ENCODE assay signal across 19 cellular contexts in genomic region chr14:32985881-32986280, GRCh38. TPM values are rescaled to one million over a fixed set of nuclear protein-coding genes. Genes with fewer than 3 reads are reported as not detected.
DNase-seq lines count a peak whose midpoint lies in the region; ATAC-seq and TF ChIP-seq lines count a peak whose summit lies in the region.
"Had no signal": no experiment of that assay in that cellular context is flagged by ENCODE, and none has a peak within 500 bp of the region (broad histone marks: within the 10 kb centered on the region; RNA-seq: fewer than 3 reads in every experiment).

No MANE protein-coding gene starts in this region.

- H3K27me3 ChIP-seq in left ventricle myocardium inferior (ENCODE audit: low read depth) = no peaks in the 10 kb centered on the region
- H3K27me3 ChIP-seq: hepatocyte, left lung had no signal

- no peak for TF ChIP-seq CTCF in left ventricle myocardium inferior (IDR thresholded peaks at IDR 0.05; ENCODE audit: borderline replicate concordance)

- no peak overlapping the region for H3K4me3 ChIP-seq in left ventricle myocardium inferior
- H3K4me3 ChIP-seq: GM23248, hepatocyte, left lung had no signal

- intact Hi-C loops in left ventricle myocardium inferior (cut with micrococcal nuclease) = no loop called here

- H3K27ac ChIP-seq in left ventricle myocardium inferior (replicated peaks) = peak overlapping the region; percentile 56
- H3K27ac ChIP-seq: epithelial cell of prostate, GM23248, hepatocyte, left lung had no signal

- ATAC-seq in left lobe of liver (no peak), HG03378 (IDR thresholded peaks at IDR 0.05; ENCODE audit: unreplicated experiment) (no peak)
- ATAC-seq: left lung had no signal

- no peaks in the 10 kb centered on the region for H3K36me3 ChIP-seq in left ventricle myocardium inferior
- H3K36me3 ChIP-seq: left lung had no signal

- H3K4me1 ChIP-seq in left ventricle myocardium inferior = no peaks in the 10 kb centered on the region
- H3K4me1 ChIP-seq: left lung had no signal

- no peaks in the 10 kb centered on the region for H3K9me3 ChIP-seq in left ventricle myocardium inferior (replicated peaks)
- H3K9me3 ChIP-seq: left lung had no signal

- DNase-seq in LHCN-M2 (ENCODE audit: low read depth) (peak; percentile 49), anterior cingulate cortex (lab: John Stamatoyannopoulos, UW) (peak in 33 of 58 donors; percentile 1 to 61 (median 14)), left ventricle myocardium inferior (peak; percentile 47), putamen (ENCODE audit: low spot score) (peak; percentile 54), left lobe of liver (ENCODE audit: low spot score) (no peak), islet precursor cell (no peak)
- DNase-seq in NK-92 treated with Interleukin-12 subunit alpha and Interleukin-12 subunit beta, amount 100 ng/mL, for 24 hours (lab: John Stamatoyannopoulos, UW) = no peak
- DNase-seq: activated CD8-positive, alpha-beta memory T cell treated with anti-CD3 and anti-CD28 coated beads, Interleukin-2, amount 50 U/mL, for 48 hours; activated naive CD8-positive, alpha-beta T cell treated with anti-CD3 and anti-CD28 coated beads for 36 hours; DMS153; GM23248; IMR-90; left lung; NCI-H1092; NCI-H446; T-helper 1 cell had no signal

RNA-seq across cellular contexts. Expression of gene NPAS3, which starts 47.2 kb away (rescaled TPM):
- total RNA-seq in LHCN-M2 (2014; rRNA removed) (not detected in 2 replicates), left ventricle myocardium inferior (2.5 TPM), left lobe of liver (not detected)
- polyA plus RNA-seq in LHCN-M2 (2012) = 0.12 TPM
- total RNA-seq: activated naive CD8-positive, alpha-beta T cell treated with anti-CD3 and anti-CD28 coated beads for 36 hours; IMR-90 had no signal
- polyA plus RNA-seq: GM23248, IMR-90 had no signal

Comparison
In these comparisons a context has a peak if more than half of its experiments do, and no peak if none do; other contexts are left out.
1. DNase-seq: peak in LHCN-M2 (single experiment), anterior cingulate cortex (33 of 58), left ventricle myocardium inferior (single experiment) and putamen (single experiment); none in left lobe of liver (single experiment), NK-92 treated with Interleukin-12 subunit alpha and Interleukin-12 subunit beta, amount 100 ng/mL, for 24 hours (single experiment) and islet precursor cell (single experiment).